Comparison of ENCODE assay signal across 9 cellular contexts in the genomic region with DNA sequence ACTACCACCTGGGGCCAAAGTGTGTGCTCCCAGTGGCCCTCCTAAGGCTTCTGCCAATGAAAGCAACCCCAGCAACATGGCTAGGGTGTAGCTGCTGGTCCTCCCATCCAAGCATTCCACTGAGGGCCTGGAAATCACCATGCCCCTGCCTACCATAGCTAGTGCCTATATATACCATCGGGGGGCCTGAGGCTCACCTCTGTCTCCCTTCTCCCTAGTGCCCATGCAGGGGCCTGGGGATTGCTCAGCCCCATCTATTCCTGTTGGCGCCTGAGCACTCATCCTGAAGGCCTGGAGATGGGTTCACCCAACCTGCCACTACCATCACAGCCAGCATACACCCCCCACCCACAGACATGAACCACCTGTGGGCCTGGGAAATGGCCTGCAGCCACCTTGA.
"Had no signal": no experiment of that assay in that cellular context is flagged by ENCODE, and none has a peak within 500 bp of the region (broad histone marks: within the 10 kb centered on the region; RNA-seq: fewer than 3 reads in every experiment).

No MANE protein-coding gene starts in this region.

- H3K9me3 ChIP-seq: HAP-1 had no signal

- H3K4me1 Mint-ChIP-seq: H9 had no signal

- H3K4me2 ChIP-seq: GM23338 had no signal

- H3K27ac Mint-ChIP-seq: GM23338, H9, HFFc6 had no signal

- H3K4me3 ChIP-seq: GM23248, GM23338, HAP-1 had no signal

- ATAC-seq: GM23338, HCT116 had no signal

- H3K4me1 ChIP-seq: HAP-1 had no signal

- H2AFZ ChIP-seq: GM23248, GM23338 had no signal

- H3K9ac ChIP-seq: GM23248 had no signal

- H3K9me3 Mint-ChIP-seq: GM23338, HFFc6 had no signal

- H3K36me3 ChIP-seq: HAP-1 had no signal

- H3K27ac ChIP-seq: GM23248 had no signal

- H3K4me3 Mint-ChIP-seq: GM23338, H9, HFFc6 had no signal

- DNase-seq: GM23248, GOT3, H7, H9, HCEC 1CT, HFFc6 had no signal
